Comparison of ENCODE assay signal across 1 cellular context in genomic region chr16:89922477-89922883, GRCh38.
A peak's percentile ranks its signal among the peaks of the same experiment; 100 is the strongest.
TF ChIP-seq lines count a peak whose summit lies in the region.

No MANE protein-coding gene starts in this region.

TF ChIP-seq in HepG2, 621 proteins besides CTCF, POLR2A, EP300 and RAD21 (continued from another document and continues in another):
- TF ChIP-seq ZNF142 (CRISPR knock-in tag; IDR thresholded peaks at IDR 0.05) (no peak), HOXA5 (CRISPR knock-in tag; IDR thresholded peaks at IDR 0.05) (peak; percentile 64; the same call in 1 of the 2 replicates), ZFYVE20 (CRISPR knock-in tag; IDR thresholded peaks at IDR 0.05; ENCODE audit: borderline replicate concordance, low read depth) (no peak), RELA (CRISPR knock-in tag; IDR thresholded peaks at IDR 0.05) (peak; percentile 25; the same call in 1 of the 2 replicates), ONECUT2 (CRISPR knock-in tag; IDR thresholded peaks at IDR 0.05) (0 out of 2 replicates have a peak, but pooled peaks have one; percentile 50), ZNF792 (CRISPR knock-in tag; IDR thresholded peaks at IDR 0.05) (peak; percentile 52; the same call in 1 of the 2 replicates), ZNF501 (CRISPR knock-in tag; IDR thresholded peaks at IDR 0.05) (0 out of 2 replicates have a peak, but pooled peaks have one; percentile 59), PTBP1 (IDR thresholded peaks at IDR 0.05; ENCODE audit: low read depth, low read length, poor library complexity, severe bottlenecking) (no peak), ZNF639 (CRISPR knock-in tag; conservative IDR thresholded peaks at IDR 0.05) (no peak), MEIS1 (CRISPR knock-in tag; IDR thresholded peaks at IDR 0.05; ENCODE audit: borderline replicate concordance) (no peak), ZNF740 (CRISPR knock-in tag; IDR thresholded peaks at IDR 0.05) (peak; percentile 5; the same call in 1 of the 2 replicates), USF2 (IDR thresholded peaks at IDR 0.05; ENCODE audit: low read depth, low read length) (no peak), USF2 (CRISPR knock-in tag; IDR thresholded peaks at IDR 0.05; ENCODE audit: borderline replicate concordance) (no peak), ZBTB46 (CRISPR knock-in tag; IDR thresholded peaks at IDR 0.05; ENCODE audit: borderline replicate concordance) (no peak), GATAD1 (CRISPR knock-in tag; IDR thresholded peaks at IDR 0.05) (peak; percentile 60), ZNF747 (CRISPR knock-in tag; IDR thresholded peaks at IDR 0.05; ENCODE audit: borderline replicate concordance) (no peak), ZNF251 (CRISPR knock-in tag; IDR thresholded peaks at IDR 0.05) (no peak), ZNF773 (CRISPR knock-in tag; IDR thresholded peaks at IDR 0.05; ENCODE audit: borderline replicate concordance) (peak; percentile 28; the same call in 1 of the 2 replicates), KDM1A (CRISPR knock-in tag; IDR thresholded peaks at IDR 0.05) (0 out of 2 replicates have a peak, but pooled peaks have one; percentile 13), NCOR1 (IDR thresholded peaks at IDR 0.05; ENCODE audit: borderline replicate concordance, low read length) (peak; percentile 10; the same call in 1 of the 2 replicates), ZFY (CRISPR knock-in tag; IDR thresholded peaks at IDR 0.05) (no peak; the same call in 1 of the 2 replicates), ZBTB21 (CRISPR knock-in tag; IDR thresholded peaks at IDR 0.05) (peak; percentile 30; the same call in 1 of the 2 replicates), TERF1 (CRISPR knock-in tag; IDR thresholded peaks at IDR 0.05) (no peak), ATF7-NPFF (CRISPR knock-in tag; IDR thresholded peaks at IDR 0.05; ENCODE audit: low read depth) (peak; percentile 74; the same call in 1 of the 2 replicates), REST (IDR thresholded peaks at IDR 0.05; ENCODE audit: borderline replicate concordance in 1 of 2, low read depth in 1 of 2, low read length in 2 of 2) (no peak; a peak in 1 of 4 replicates), PHF5A (CRISPR knock-in tag; IDR thresholded peaks at IDR 0.05; ENCODE audit: low read depth, unreplicated experiment) (no peak), ZNF263 (CRISPR knock-in tag; IDR thresholded peaks at IDR 0.05) (no peak; the same call in 1 of the 2 replicates), ZHX1 (CRISPR knock-in tag; IDR thresholded peaks at IDR 0.05; ENCODE audit: low read depth) (no peak), XRCC5 (optimal IDR thresholded peaks at IDR 0.05; ENCODE audit: low read length) (no peak), ZNF605 (CRISPR knock-in tag; IDR thresholded peaks at IDR 0.05) (0 out of 2 replicates have a peak, but pooled peaks have one; percentile 64), ZNF816 (CRISPR knock-in tag; IDR thresholded peaks at IDR 0.05; ENCODE audit: borderline replicate concordance) (no peak), MXD4 (CRISPR knock-in tag; IDR thresholded peaks at IDR 0.05) (0 out of 2 replicates have a peak, but pooled peaks have one; percentile 26), LBX2 (CRISPR knock-in tag; IDR thresholded peaks at IDR 0.05; ENCODE audit: borderline replicate concordance) (no peak), ZFP41 (CRISPR knock-in tag; IDR thresholded peaks at IDR 0.05; ENCODE audit: borderline replicate concordance) (no peak), GTF2F1 (IDR thresholded peaks at IDR 0.05; ENCODE audit: low read length) (peak; percentile 12; the same call in 1 of the 2 replicates), BORCS8-MEF2B (CRISPR knock-in tag; IDR thresholded peaks at IDR 0.05) (no peak), GLI4 (CRISPR knock-in tag; IDR thresholded peaks at IDR 0.05; ENCODE audit: borderline replicate concordance) (0 out of 2 replicates have a peak, but pooled peaks have one; percentile 72), KLF9 (CRISPR knock-in tag; IDR thresholded peaks at IDR 0.05; ENCODE audit: low read depth) (no peak)
